ENCODE assay signal across 13 cellular contexts in genomic region chr17:28899212-28899815, GRCh38. TPM values are rescaled to one million over a fixed set of nuclear protein-coding genes. Genes with fewer than 3 reads are reported as not detected.
DNase-seq lines count a peak whose midpoint lies in the region; ATAC-seq and TF ChIP-seq lines count a peak whose summit lies in the region.
"Had no signal": no experiment of that assay in that cellular context is flagged by ENCODE, and none has a peak within 500 bp of the region (broad histone marks: within the 10 kb centered on the region; RNA-seq: fewer than 3 reads in every experiment).

No MANE protein-coding gene starts in this region.

- ATAC-seq in stimulated activated effector memory CD8-positive, alpha-beta T cell treated with anti-CD3 and anti-CD28 coated beads, Interleukin-12 subunit alpha, Interleukin-12 subunit beta, amount 100 ng/mL, for 72 hours, result no peak
- ATAC-seq: activated CD4-positive, alpha-beta T cell treated with anti-CD3 and anti-CD28 coated beads for 36 hours; left lobe of liver had no signal

- H3K27ac Mint-ChIP-seq in activated naive CD8-positive, alpha-beta T cell, result peak overlapping the region; percentile 47
- H3K27ac Mint-ChIP-seq in activated naive CD8-positive, alpha-beta T cell treated with anti-CD3 and anti-CD28 coated beads for 36 hours, result no peak overlapping the region
- peak overlapping the region; percentile 15 for H3K27ac Mint-ChIP-seq in glutamatergic neuron (ENCODE audit: unreplicated experiment)
- H3K27ac Mint-ChIP-seq in stimulated activated effector memory CD8-positive, alpha-beta T cell treated with anti-CD3 and anti-CD28 coated beads, Interleukin-12 subunit alpha, Interleukin-12 subunit beta, amount 100 ng/mL, for 72 hours, result peak overlapping the region; percentile 97
- H3K27ac Mint-ChIP-seq: activated CD4-positive, alpha-beta T cell treated with anti-CD3 and anti-CD28 coated beads for 36 hours had no signal

- TF ChIP-seq CTCF in RWPE1 (conservative IDR thresholded peaks at IDR 0.05; ENCODE audit: low read depth), result no peak
- TF ChIP-seq CTCF in glutamatergic neuron (IDR thresholded peaks at IDR 0.05; ENCODE audit: partially characterized antibody, unreplicated experiment), result no peak
- TF ChIP-seq CTCF in GM10266 (IDR thresholded peaks at IDR 0.05; ENCODE audit: control insufficient read depth, insufficient read depth, low read depth, missing control alignments), result no peak

- H3K27ac ChIP-seq in RWPE1, result peak overlapping the region; percentile 62
- H3K27ac ChIP-seq: cardiac muscle cell had no signal

- peak overlapping the region; percentile 35 for H3K4me3 Mint-ChIP-seq in activated naive CD8-positive, alpha-beta T cell
- no peak overlapping the region for H3K4me3 Mint-ChIP-seq in activated naive CD8-positive, alpha-beta T cell treated with anti-CD3 and anti-CD28 coated beads for 36 hours
- no peak overlapping the region for H3K4me3 Mint-ChIP-seq in glutamatergic neuron (ENCODE audit: unreplicated experiment)
- no peak overlapping the region for H3K4me3 Mint-ChIP-seq in stimulated activated effector memory CD8-positive, alpha-beta T cell treated with anti-CD3 and anti-CD28 coated beads, Interleukin-12 subunit alpha, Interleukin-12 subunit beta, amount 100 ng/mL, for 72 hours
- H3K4me3 Mint-ChIP-seq: activated CD4-positive, alpha-beta T cell treated with anti-CD3 and anti-CD28 coated beads for 36 hours had no signal

- peaks cover 56% of the 10 kb centered on the region for H3K4me1 Mint-ChIP-seq in activated naive CD8-positive, alpha-beta T cell (ENCODE audit: low read depth)
- H3K4me1 Mint-ChIP-seq in activated naive CD8-positive, alpha-beta T cell treated with anti-CD3 and anti-CD28 coated beads for 36 hours, result peaks cover 52% of the 10 kb centered on the region
- H3K4me1 Mint-ChIP-seq in glutamatergic neuron (ENCODE audit: low read depth, unreplicated experiment), result peaks cover 16% of the 10 kb centered on the region
- H3K4me1 Mint-ChIP-seq in stimulated activated effector memory CD8-positive, alpha-beta T cell treated with anti-CD3 and anti-CD28 coated beads, Interleukin-12 subunit alpha, Interleukin-12 subunit beta, amount 100 ng/mL, for 72 hours, result peaks cover 67% of the 10 kb centered on the region

- no peaks in the 10 kb centered on the region for H3K9me3 Mint-ChIP-seq in activated naive CD8-positive, alpha-beta T cell (ENCODE audit: low read depth)
- H3K9me3 Mint-ChIP-seq in activated naive CD8-positive, alpha-beta T cell treated with anti-CD3 and anti-CD28 coated beads for 36 hours, result no peaks in the 10 kb centered on the region
- H3K9me3 Mint-ChIP-seq in glutamatergic neuron (ENCODE audit: unreplicated experiment), result peaks cover 19% of the 10 kb centered on the region
- H3K9me3 Mint-ChIP-seq in stimulated activated effector memory CD8-positive, alpha-beta T cell treated with anti-CD3 and anti-CD28 coated beads, Interleukin-12 subunit alpha, Interleukin-12 subunit beta, amount 100 ng/mL, for 72 hours, result no peaks in the 10 kb centered on the region

- POLR2A ChIA-PET in RWPE1 (lab: Yijun Ruan, JAX; ENCODE audit: low non-redundant PET), result interaction anchor here (0.6 kb wide), 1 partner anchor 47 kb away, joined by 3 read pairs; no protein-coding TSS in a partner anchor

- no peaks in the 10 kb centered on the region for H3K27me3 Mint-ChIP-seq in activated naive CD8-positive, alpha-beta T cell
- H3K27me3 Mint-ChIP-seq in activated naive CD8-positive, alpha-beta T cell treated with anti-CD3 and anti-CD28 coated beads for 36 hours, result no peaks in the 10 kb centered on the region
- H3K27me3 Mint-ChIP-seq in glutamatergic neuron (ENCODE audit: unreplicated experiment), result peaks cover 9% of the 10 kb centered on the region
- H3K27me3 Mint-ChIP-seq: activated CD4-positive, alpha-beta T cell treated with anti-CD3 and anti-CD28 coated beads for 36 hours had no signal

- H3K36me3 Mint-ChIP-seq in activated naive CD8-positive, alpha-beta T cell, result peaks cover 5% of the 10 kb centered on the region
- H3K36me3 Mint-ChIP-seq in activated naive CD8-positive, alpha-beta T cell treated with anti-CD3 and anti-CD28 coated beads for 36 hours, result peaks cover 39% of the 10 kb centered on the region
- H3K36me3 Mint-ChIP-seq in glutamatergic neuron (ENCODE audit: unreplicated experiment), result no peaks in the 10 kb centered on the region
- H3K36me3 Mint-ChIP-seq in stimulated activated effector memory CD8-positive, alpha-beta T cell treated with anti-CD3 and anti-CD28 coated beads, Interleukin-12 subunit alpha, Interleukin-12 subunit beta, amount 100 ng/mL, for 72 hours, result peaks cover 55% of the 10 kb centered on the region

- CTCF ChIA-PET in RWPE1 (lab: Yijun Ruan, JAX), result interaction anchor here (3.3 kb wide), 1 partner anchor 172 kb away, joined by 15 read pairs; no protein-coding TSS in a partner anchor

- DNase-seq in activated naive CD8-positive, alpha-beta T cell treated with anti-CD3 and anti-CD28 coated beads for 36 hours, result no peak
- DNase-seq in RWPE1 (ENCODE audit: low spot score), result no peak
- no peak for DNase-seq in glutamatergic neuron
- DNase-seq in stimulated activated effector memory CD8-positive, alpha-beta T cell treated with anti-CD3 and anti-CD28 coated beads, Interleukin-12 subunit alpha, Interleukin-12 subunit beta, amount 100 ng/mL, for 72 hours (ENCODE audit: low spot score in 2 of 2), result no peak
- DNase-seq in MV-4-11 (lab: John Stamatoyannopoulos, UW), result no peak
- no peak for DNase-seq in DMS153 (lab: John Stamatoyannopoulos, UW)
- no peak for DNase-seq in GM10266 (ENCODE audit: extremely low spot score)
- DNase-seq: activated CD4-positive, alpha-beta T cell treated with anti-CD3 and anti-CD28 coated beads for 36 hours; DND-41; RPMI8226 had no signal

RNA-seq across cellular contexts. Expression of gene FLOT2, which starts 1.8 kb away (rescaled TPM):
- total RNA-seq in activated naive CD8-positive, alpha-beta T cell treated with anti-CD3 and anti-CD28 coated beads for 36 hours, result 10 to 100 TPM; 56.2 to 65.2 TPM
- total RNA-seq in glutamatergic neuron (ENCODE audit: unreplicated experiment), result 143 TPM

RNA-seq across cellular contexts. Expression of gene DHRS13, which starts 3.6 kb away (rescaled TPM):
- total RNA-seq in activated naive CD8-positive, alpha-beta T cell treated with anti-CD3 and anti-CD28 coated beads for 36 hours, result 10 to 100 TPM; 31.8 to 34.1 TPM
- total RNA-seq in glutamatergic neuron (ENCODE audit: unreplicated experiment), result 17.0 TPM

RNA-seq across cellular contexts. Expression of gene ERAL1, which starts 44.5 kb away (rescaled TPM):
- total RNA-seq in activated naive CD8-positive, alpha-beta T cell treated with anti-CD3 and anti-CD28 coated beads for 36 hours, result 10 to 100 TPM; 77.6 to 80.4 TPM
- total RNA-seq in glutamatergic neuron (ENCODE audit: unreplicated experiment), result 53.3 TPM

RNA-seq across cellular contexts. Expression of gene PHF12, which starts 52.0 kb away (rescaled TPM):
- 10 to 100 TPM; 41.4 to 45.7 TPM for total RNA-seq in activated naive CD8-positive, alpha-beta T cell treated with anti-CD3 and anti-CD28 coated beads for 36 hours
- total RNA-seq in glutamatergic neuron (ENCODE audit: unreplicated experiment), result 59.8 TPM

RNA-seq across cellular contexts. Expression of gene FAM222B, which starts 56.7 kb away (rescaled TPM):
- total RNA-seq in activated naive CD8-positive, alpha-beta T cell treated with anti-CD3 and anti-CD28 coated beads for 36 hours, result 10 to 100 TPM; 13.9 to 14.2 TPM
- total RNA-seq in glutamatergic neuron (ENCODE audit: unreplicated experiment), result 44.0 TPM
